8 cellular contexts compared by ENCODE assay signal in the genomic region with DNA sequence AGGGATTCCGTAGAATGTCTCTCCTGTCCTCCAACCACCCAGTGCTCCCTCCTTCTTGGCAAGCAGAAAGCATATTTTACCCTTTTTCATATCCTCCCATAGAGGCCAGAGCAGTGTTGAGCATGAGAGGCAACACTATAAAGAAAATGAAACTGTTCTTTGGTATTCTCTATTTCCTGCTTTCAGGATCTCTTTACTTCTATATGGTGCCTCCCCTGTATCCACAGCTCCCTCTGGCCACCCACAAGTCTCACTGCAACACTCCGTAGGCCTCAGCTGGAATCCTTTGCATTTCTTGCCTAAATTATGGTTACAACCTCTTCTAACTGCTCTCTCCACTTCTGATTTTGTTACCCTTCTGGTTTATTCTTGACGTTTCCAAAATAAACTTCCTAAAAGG.
A peak's percentile ranks its signal among the peaks of the same experiment; 100 is the strongest.
DNase-seq lines count a peak whose midpoint lies in the region; FAIRE-seq and TF ChIP-seq lines count a peak whose summit lies in the region.

No MANE protein-coding gene starts in this region.

- dilution Hi-C loops in endothelial cell of umbilical vein (cut with MboI; ENCODE audit: extremely low pct_ligation_motif_present, low sequenced_read_pairs): no loop called here

- no peak overlapping the region for H3K4me3 Mint-ChIP-seq in nephron progenitor cell

- H3K4me3 ChIP-seq in GM12864 (ENCODE audit: low read depth, low read length): peak overlapping the region; percentile 7; the same call in 1 of the 2 replicates
- no peak overlapping the region for H3K4me3 ChIP-seq in SK-N-MC
- H3K4me3 ChIP-seq in endothelial cell of umbilical vein (replicated peaks in 1 of 3; ENCODE audit: insufficient read depth in 1 of 3, low read depth in 1 of 3, low read length in 3 of 3): peak overlapping the region in 1 of 3 experiments; percentile 26
- no peak overlapping the region for H3K4me3 ChIP-seq in effector memory CD4-positive, alpha-beta T cell (ENCODE audit: insufficient read depth, low read depth, low read length, poor library complexity, severe bottlenecking)

- DNase-seq in AG08396 (ENCODE audit: low spot score) (peak; percentile 27), GM12864 (ENCODE audit: low read depth) (peak; percentile 61), HCEC 1CT (peak; percentile 59), Kasumi-1 (lab: John Stamatoyannopoulos, UW) (peak; percentile 72 to 81), SK-N-MC (ENCODE audit: low read depth, low spot score) (peak; percentile 16), endothelial cell of umbilical vein (ENCODE audit: low read depth, low spot score) (peak; percentile 68), nephron progenitor cell (no peak)
- no peak for DNase-seq in effector memory CD4-positive, alpha-beta T cell

- POLR2A ChIA-PET in endothelial cell of umbilical vein (lab: Charles Lee): no interaction called here

- no peaks in the 10 kb centered on the region for H3K9me1 ChIP-seq in endothelial cell of umbilical vein (replicated peaks; ENCODE audit: control insufficient read depth, extremely low read depth, insufficient read depth, low read length)

- CTCF ChIA-PET in endothelial cell of umbilical vein (lab: Charles Lee): interaction anchor here (0.5 to 5.0 kb wide), 27 partner anchors 12 to 653 kb away, joined by 3 to 61 read pairs (median 4); a partner anchor contains a TSS

- no peaks in the 10 kb centered on the region for H4K20me1 ChIP-seq in endothelial cell of umbilical vein (replicated peaks; ENCODE audit: control insufficient read depth, extremely low read depth, insufficient read depth, low read length)

- H3K9me3 ChIP-seq in SK-N-MC (ENCODE audit: low read depth, low read length): no peaks in the 10 kb centered on the region
- no peaks in the 10 kb centered on the region for H3K9me3 ChIP-seq in endothelial cell of umbilical vein (replicated peaks; ENCODE audit: control insufficient read depth, insufficient read depth, low read length)
- H3K9me3 ChIP-seq in effector memory CD4-positive, alpha-beta T cell (ENCODE audit: control insufficient read depth, low read length): no peaks in the 10 kb centered on the region

- peak overlapping the region; percentile 30 for H3K4me2 ChIP-seq in endothelial cell of umbilical vein (ENCODE audit: insufficient read depth, low read length)

- peak; percentile 75 for FAIRE-seq in endothelial cell of umbilical vein (lab: Jason Lieb, UNC)

- H3K4me1 ChIP-seq in endothelial cell of umbilical vein (ENCODE audit: control insufficient read depth, extremely low read depth, insufficient read depth, low read length): peaks cover 20% of the 10 kb centered on the region
- no peaks in the 10 kb centered on the region for H3K4me1 ChIP-seq in effector memory CD4-positive, alpha-beta T cell (ENCODE audit: control insufficient read depth, insufficient read depth, low read length, poor library complexity, severe bottlenecking)

- H3K27me3 ChIP-seq in endothelial cell of umbilical vein (ENCODE audit: control insufficient read depth in 2 of 2, insufficient read depth in 2 of 2, low read length in 2 of 2): no peaks in the 10 kb centered on the region
- no peaks in the 10 kb centered on the region for H3K27me3 ChIP-seq in effector memory CD4-positive, alpha-beta T cell (replicated peaks; ENCODE audit: control insufficient read depth, insufficient read depth, low read length, poor library complexity, severe bottlenecking)

- no TSS peak for BruUV-seq in endothelial cell of umbilical vein (replicated peaks; lab: Mats Ljungman, UMichigan)

- TF ChIP-seq CTCF in GM12864 (IDR thresholded peaks at IDR 0.05; ENCODE audit: low read depth, low read length, missing control alignments) (peak; percentile 51), endothelial cell of umbilical vein (IDR thresholded peaks at IDR 0.05; ENCODE audit: extremely low read depth in 1 of 2, insufficient read depth in 1 of 2, low read depth in 1 of 2, low read length in 2 of 2) (peak; percentile 39 to 61), nephron progenitor cell (IDR thresholded peaks at IDR 0.05) (peak; percentile 28)

- H3K9ac ChIP-seq in SK-N-MC (ENCODE audit: insufficient read length) (no peak overlapping the region), endothelial cell of umbilical vein (replicated peaks; ENCODE audit: extremely low read depth, insufficient read depth, low read length) (no peak overlapping the region)

- peaks cover 8% of the 10 kb centered on the region for H3K4me1 Mint-ChIP-seq in nephron progenitor cell

- intact Hi-C loops in endothelial cell of umbilical vein (cut with micrococcal nuclease): loop anchor here (1.0 to 5.0 kb wide), 8 partner anchors 129 to 653 kb away; a partner anchor contains a TSS

- no peaks in the 10 kb centered on the region for H3K79me2 ChIP-seq in endothelial cell of umbilical vein (ENCODE audit: control insufficient read depth, insufficient read depth, low read length)

- TF ChIP-seq POLR2A in endothelial cell of umbilical vein (IDR thresholded peaks at IDR 0.05; ENCODE audit: low read depth, low read length): no peak

- peak overlapping the region; percentile 79 for H2AFZ ChIP-seq in endothelial cell of umbilical vein (ENCODE audit: low read depth, low read length)

- no peaks in the 10 kb centered on the region for H3K9me3 Mint-ChIP-seq in nephron progenitor cell

- peaks cover 3% of the 10 kb centered on the region for H3K27me3 Mint-ChIP-seq in nephron progenitor cell (ENCODE audit: low read depth, poor library complexity)

- no peak overlapping the region for H3K27ac ChIP-seq in SK-N-MC
- H3K27ac ChIP-seq in endothelial cell of umbilical vein (ENCODE audit: insufficient read depth, low read depth, low read length): no peak overlapping the region
- H3K27ac ChIP-seq in effector memory CD4-positive, alpha-beta T cell (ENCODE audit: insufficient read depth, low read length, poor library complexity, severe bottlenecking): no peak overlapping the region

- no peak overlapping the region for H3K27ac Mint-ChIP-seq in nephron progenitor cell

- H3K36me3 Mint-ChIP-seq in nephron progenitor cell (ENCODE audit: low read depth): no peaks in the 10 kb centered on the region

- H3K36me3 ChIP-seq in SK-N-MC (ENCODE audit: insufficient read depth, low read length) (no peaks in the 10 kb centered on the region), endothelial cell of umbilical vein (ENCODE audit: control insufficient read depth in 2 of 2, extremely low read depth in 1 of 2, insufficient read depth in 2 of 2, low read length in 2 of 2) (no peaks in the 10 kb centered on the region)
- H3K36me3 ChIP-seq in effector memory CD4-positive, alpha-beta T cell (ENCODE audit: control insufficient read depth, insufficient read depth, low read length): no peaks in the 10 kb centered on the region

TF ChIP-seq in endothelial cell of umbilical vein, 7 proteins besides CTCF, POLR2A, EP300 and RAD21:
- TF ChIP-seq FOS (IDR thresholded peaks at IDR 0.05; ENCODE audit: borderline replicate concordance, insufficient read depth, low read length) (no peak), JUN (IDR thresholded peaks at IDR 0.05; ENCODE audit: borderline replicate concordance, insufficient read depth, insufficient read length, low read depth) (no peak), EZH2 (IDR thresholded peaks at IDR 0.05; ENCODE audit: borderline replicate concordance, low read depth, low read length, severe bottlenecking) (no peak), MYC (IDR thresholded peaks at IDR 0.05; ENCODE audit: low read depth, low read length) (no peak), POLR2AphosphoS5 (IDR thresholded peaks at IDR 0.05; ENCODE audit: insufficient read depth, low read depth, low read length) (no peak), GATA2 (IDR thresholded peaks at IDR 0.05; ENCODE audit: insufficient read depth, insufficient read length, low read depth, low read length) (no peak)
- TF ChIP-seq, protein P1, sequence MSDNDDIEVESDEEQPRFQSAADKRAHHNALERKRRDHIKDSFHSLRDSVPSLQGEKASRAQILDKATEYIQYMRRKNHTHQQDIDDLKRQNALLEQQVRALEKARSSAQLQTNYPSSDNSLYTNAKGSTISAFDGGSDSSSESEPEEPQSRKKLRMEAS (IDR thresholded peaks at IDR 0.05; ENCODE audit: insufficient read depth, insufficient read length): no peak

Comparison
In these comparisons a context has a peak if more than half of its experiments do, and no peak if none do; other contexts are left out.
1. DNase-seq: peak in AG08396 (single experiment), GM12864 (single experiment), HCEC 1CT (single experiment), Kasumi-1 (2 of 2), SK-N-MC (single experiment) and endothelial cell of umbilical vein (single experiment); none in nephron progenitor cell (single experiment) and effector memory CD4-positive, alpha-beta T cell (0 of 3).
2. Peak in every context shown above with its lines, with median percentiles within 50 percentile points of each other: CTCF ChIP-seq.